14 cellular contexts compared by ENCODE assay signal in genomic region chr5:146409081-146409671, GRCh38. TPM values are rescaled to one million over a fixed set of nuclear protein-coding genes. Genes with fewer than 3 reads are reported as not detected.
DNase-seq lines count a peak whose midpoint lies in the region; ATAC-seq and TF ChIP-seq lines count a peak whose summit lies in the region.
"Had no signal": no experiment of that assay in that cellular context is flagged by ENCODE, and none has a peak within 500 bp of the region (broad histone marks: within the 10 kb centered on the region; RNA-seq: fewer than 3 reads in every experiment).

No MANE protein-coding gene starts in this region.

- TF ChIP-seq CTCF in AG04449 (IDR thresholded peaks at IDR 0.05; ENCODE audit: insufficient read depth, low read length, missing control alignments) = no peak

- DNase-seq in AG04449 (ENCODE audit: low read depth, low spot score) (peak; percentile 7), M059J (ENCODE audit: low read depth) (peak; percentile 80), T47D (ENCODE audit: low read depth in 1 of 2, low spot score in 1 of 2) (peak; percentile 16 to 72), islet precursor cell (peak; percentile 79), NCI-H1417 treated with DMSO at 0.1 percent for 48 hours (lab: John Stamatoyannopoulos, UW) (no peak)
- no peak for DNase-seq in activated T-helper 2 cell treated with anti-CD3 and anti-CD28 coated beads, Interferon-gamma antibody, Interleukin-2, Interleukin-4, amounts not matched to agents 10 μg/mL and 5 μg/mL and 100 μg/mL, durations not matched to agents 14 hours and 24 hours and 36 hours (ENCODE audit: low spot score)
- DNase-seq: activated T-cell treated with anti-CD3 and anti-CD28 coated beads, Interleukin-2, amount 50 U/mL, for 72 hours; natural killer cell; NCI-H1436 treated with DMSO at 0.1 percent for 48 hours; stimulated activated CD4-positive, alpha-beta T cell treated with anti-CD3 and anti-CD28 coated beads, Interleukin-12 subunit alpha, Interleukin-12 subunit beta, amount 100 ng/mL, for 4 hours; uterus had no signal

- no peak overlapping the region for H3K4me3 ChIP-seq in AG04449 (ENCODE audit: low read depth, low read length)
- H3K4me3 ChIP-seq: uterus had no signal

- CTCF ChIA-PET in AG04449 (lab: Yijun Ruan, JAX) = interaction anchor here (0.9 to 3.0 kb wide), 2 partner anchors 19 to 39 kb away, joined by 3 to 19 read pairs; no protein-coding TSS in a partner anchor

- intact Hi-C loops in activated T-helper 2 cell treated with anti-CD3 and anti-CD28 coated beads, Interferon-gamma antibody, Interleukin-2, Interleukin-4, amounts not matched to agents 10 μg/mL and 5 μg/mL and 100 μg/mL, durations not matched to agents 14 hours and 24 hours and 36 hours (cut with micrococcal nuclease) = no loop called here

- no peaks in the 10 kb centered on the region for H3K4me1 Mint-ChIP-seq in activated T-helper 2 cell treated with anti-CD3 and anti-CD28 coated beads, Interferon-gamma antibody, Interleukin-2, Interleukin-4, amounts not matched to agents 10 μg/mL and 5 μg/mL and 100 μg/mL, durations not matched to agents 14 hours and 24 hours and 36 hours (ENCODE audit: low read depth)
- H3K4me1 Mint-ChIP-seq: natural killer cell had no signal

- H3K27me3 Mint-ChIP-seq in activated T-helper 2 cell treated with anti-CD3 and anti-CD28 coated beads, Interferon-gamma antibody, Interleukin-2, Interleukin-4, amounts not matched to agents 10 μg/mL and 5 μg/mL and 100 μg/mL, durations not matched to agents 14 hours and 24 hours and 36 hours (ENCODE audit: low read depth) = peaks cover 12% of the 10 kb centered on the region

- H3K27ac Mint-ChIP-seq in activated T-helper 2 cell treated with anti-CD3 and anti-CD28 coated beads, Interferon-gamma antibody, Interleukin-2, Interleukin-4, amounts not matched to agents 10 μg/mL and 5 μg/mL and 100 μg/mL, durations not matched to agents 14 hours and 24 hours and 36 hours = no peak overlapping the region
- H3K27ac Mint-ChIP-seq: activated T-cell treated with anti-CD3 and anti-CD28 coated beads, Interleukin-2, amount 50 U/mL, for 72 hours; natural killer cell had no signal

- H3K9me3 Mint-ChIP-seq in activated T-helper 2 cell treated with anti-CD3 and anti-CD28 coated beads, Interferon-gamma antibody, Interleukin-2, Interleukin-4, amounts not matched to agents 10 μg/mL and 5 μg/mL and 100 μg/mL, durations not matched to agents 14 hours and 24 hours and 36 hours = no peaks in the 10 kb centered on the region
- H3K9me3 Mint-ChIP-seq: activated T-cell treated with anti-CD3 and anti-CD28 coated beads, Interleukin-2, amount 50 U/mL, for 72 hours; natural killer cell had no signal

- in situ Hi-C loops in T47D (cut with HindIII; ENCODE audit: low pct_unique_long_range_greater_than_20kb, low sequenced_read_pairs) = no loop called here

- H3K36me3 Mint-ChIP-seq in activated T-helper 2 cell treated with anti-CD3 and anti-CD28 coated beads, Interferon-gamma antibody, Interleukin-2, Interleukin-4, amounts not matched to agents 10 μg/mL and 5 μg/mL and 100 μg/mL, durations not matched to agents 14 hours and 24 hours and 36 hours (ENCODE audit: low read depth) = no peaks in the 10 kb centered on the region
- H3K36me3 Mint-ChIP-seq: natural killer cell had no signal

- no peak overlapping the region for H3K4me3 Mint-ChIP-seq in activated T-helper 2 cell treated with anti-CD3 and anti-CD28 coated beads, Interferon-gamma antibody, Interleukin-2, Interleukin-4, amounts not matched to agents 10 μg/mL and 5 μg/mL and 100 μg/mL, durations not matched to agents 14 hours and 24 hours and 36 hours (ENCODE audit: low read depth)
- H3K4me3 Mint-ChIP-seq: activated T-cell treated with anti-CD3 and anti-CD28 coated beads, Interleukin-2, amount 50 U/mL, for 72 hours; natural killer cell had no signal

- POLR2A ChIA-PET in AG04449 (lab: Yijun Ruan, JAX) = no interaction called here

- ATAC-seq in HG02970 (IDR thresholded peaks at IDR 0.05; ENCODE audit: low FRiP score, unreplicated experiment) (no peak), HG02870 (IDR thresholded peaks at IDR 0.05; ENCODE audit: unreplicated experiment) (no peak)
- ATAC-seq: activated T-cell treated with anti-CD3 and anti-CD28 coated beads, Interleukin-2, amount 50 U/mL, for 72 hours; natural killer cell; SK-N-SH treated with all-trans-retinoic acid at 6 μM for 48 hours had no signal

RNA-seq across cellular contexts. Expression of gene TCERG1, which starts 38.0 kb away (rescaled TPM):
- total RNA-seq in M059J (2014; rRNA removed; shearing (Covaris generic)) = 35.4 and 43.4 TPM in 2 replicates
- 134 and 136 TPM in 2 replicates for total RNA-seq in activated T-helper 2 cell treated with anti-CD3 and anti-CD28 coated beads, Interferon-gamma antibody, Interleukin-2, Interleukin-4, amounts not matched to agents 10 μg/mL and 5 μg/mL and 100 μg/mL, durations not matched to agents 14 hours and 24 hours and 36 hours

Comparison
In these comparisons a context has a peak if more than half of its experiments do, and no peak if none do; other contexts are left out.
1. DNase-seq: peak in AG04449 (single experiment), M059J (single experiment), T47D (2 of 2) and islet precursor cell (single experiment); none in NCI-H1417 treated with DMSO at 0.1 percent for 48 hours (single experiment) and activated T-helper 2 cell treated with anti-CD3 and anti-CD28 coated beads, Interferon-gamma antibody, Interleukin-2, Interleukin-4, amounts not matched to agents 10 μg/mL and 5 μg/mL and 100 μg/mL, durations not matched to agents 14 hours and 24 hours and 36 hours (single experiment).